In genomic region chr16:78392585-78393195, GRCh38 we compare ENCODE assay signal across 25 cellular contexts.
DNase-seq lines count a peak whose midpoint lies in the region; ATAC-seq and TF ChIP-seq lines count a peak whose summit lies in the region.
"Had no signal": no experiment of that assay in that cellular context is flagged by ENCODE, and none has a peak within 500 bp of the region (broad histone marks: within the 10 kb centered on the region; RNA-seq: fewer than 3 reads in every experiment).

No MANE protein-coding gene starts in this region.

- WGBS in heart right ventricle, 2 donors: 72 to 85% methylated on average over 9 of the region's 9 CpGs
- 62% methylated on average over 3 to 4 of the region's 9 CpGs for WGBS in gastroesophageal sphincter (ENCODE audit: low coverage in 1 of 2), 2 donors
- 61 to 71% methylated on average over 9 of the region's 9 CpGs for WGBS in tibial nerve, 2 donors

- intact Hi-C loops in heart right ventricle (cut with DNase I): no loop called here
- intact Hi-C loops in sciatic nerve (cut with DNase I): no loop called here

- no peak for TF ChIP-seq CTCF in heart right ventricle (IDR thresholded peaks at IDR 0.05)
- TF ChIP-seq CTCF in right atrium auricular region (IDR thresholded peaks at IDR 0.05): no peak
- TF ChIP-seq CTCF in gastroesophageal sphincter (IDR thresholded peaks at IDR 0.05): no peak
- no peak for TF ChIP-seq CTCF in tibial nerve (IDR thresholded peaks at IDR 0.05)

- H3K27ac Mint-ChIP-seq in effector memory CD8-positive, alpha-beta T cell: no peak overlapping the region
- H3K27ac Mint-ChIP-seq: CD8-positive, alpha-beta memory T cell had no signal

- peaks cover 0 to 12% (median 0%) of the 10 kb centered on the region in 11 donors for H3K9me3 ChIP-seq in heart right ventricle
- no peaks in the 10 kb centered on the region for H3K9me3 ChIP-seq in right atrium auricular region
- H3K9me3 ChIP-seq in gastroesophageal sphincter: no peaks in the 10 kb centered on the region
- peaks cover 0 to 11% (median 0%) of the 10 kb centered on the region in 4 donors for H3K9me3 ChIP-seq in tibial nerve
- H3K9me3 ChIP-seq: SJCRH30 had no signal

- H3K4me1 ChIP-seq in heart right ventricle: peaks cover 0 to 32% (median 12%) of the 10 kb centered on the region in 9 donors
- H3K4me1 ChIP-seq in right atrium auricular region: peaks cover 0 to 19% of the 10 kb centered on the region in 2 donors
- peaks cover 0 to 30% (median 3%) of the 10 kb centered on the region in 3 donors for H3K4me1 ChIP-seq in gastroesophageal sphincter
- peaks cover 0 to 14% (median 0%) of the 10 kb centered on the region in 4 donors for H3K4me1 ChIP-seq in tibial nerve
- H3K4me1 ChIP-seq: SJCRH30 had no signal

- no peak for TF ChIP-seq POLR2A in gastroesophageal sphincter (IDR thresholded peaks at IDR 0.05)
- no peak for TF ChIP-seq POLR2A in tibial nerve (IDR thresholded peaks at IDR 0.05)

- no peaks in the 10 kb centered on the region for H3K9me3 Mint-ChIP-seq in effector memory CD8-positive, alpha-beta T cell

- H3K27me3 Mint-ChIP-seq in effector memory CD8-positive, alpha-beta T cell: no peaks in the 10 kb centered on the region
- H3K27me3 Mint-ChIP-seq: CD8-positive, alpha-beta memory T cell had no signal

- ATAC-seq in heart right ventricle (peak in 5 of 8 donors; percentile 12 to 61 (median 34)), gastroesophageal sphincter (peak; percentile 66), sciatic nerve (peak; percentile 77), HG03432 (IDR thresholded peaks at IDR 0.05; ENCODE audit: unreplicated experiment) (no peak)
- ATAC-seq in effector memory CD8-positive, alpha-beta T cell (replicated peaks): no peak

- H3K4me1 Mint-ChIP-seq in effector memory CD8-positive, alpha-beta T cell (ENCODE audit: low read depth in 2 of 2): no peaks in the 10 kb centered on the region
- H3K4me1 Mint-ChIP-seq: CD8-positive, alpha-beta memory T cell had no signal

- H3K27me3 ChIP-seq in heart right ventricle (no peaks in the 10 kb centered on the region), right atrium auricular region (no peaks in the 10 kb centered on the region), gastroesophageal sphincter (no peaks in the 10 kb centered on the region), tibial nerve (no peaks in the 10 kb centered on the region)
- H3K27me3 ChIP-seq: SJCRH30 had no signal

- H3K27ac ChIP-seq in heart right ventricle (peak overlapping the region in 1 of 10 donors; percentile 33), right atrium auricular region (peak overlapping the region in 1 of 2 donors; percentile 13), gastroesophageal sphincter (no peak overlapping the region), tibial nerve (peak overlapping the region in 3 of 4 donors; percentile 9 to 21 (median 20))
- H3K27ac ChIP-seq: C4-2B, HL-60, SJCRH30 had no signal

- H3K36me3 ChIP-seq in heart right ventricle: no peaks in the 10 kb centered on the region
- no peaks in the 10 kb centered on the region for H3K36me3 ChIP-seq in right atrium auricular region
- H3K36me3 ChIP-seq in gastroesophageal sphincter: no peaks in the 10 kb centered on the region
- H3K36me3 ChIP-seq in tibial nerve: peaks cover 0 to 19% (median 0%) of the 10 kb centered on the region in 3 donors
- H3K36me3 ChIP-seq: SJCRH30 had no signal

- H3K4me3 Mint-ChIP-seq in effector memory CD8-positive, alpha-beta T cell: no peak overlapping the region
- H3K4me3 Mint-ChIP-seq: CD8-positive, alpha-beta memory T cell had no signal

- TF ChIP-seq EP300 in gastroesophageal sphincter (IDR thresholded peaks at IDR 0.05): no peak
- TF ChIP-seq EP300 in tibial nerve (IDR thresholded peaks at IDR 0.05): peak in 1 of 2 donors; percentile 45

- no peak for DNase-seq in heart right ventricle
- DNase-seq in right atrium auricular region (ENCODE audit: low spot score): no peak
- DNase-seq in sciatic nerve (ENCODE audit: low spot score): no peak
- DNase-seq in tibial nerve (ENCODE audit: low spot score in 2 of 2): no peak
- no peak for DNase-seq in effector memory CD8-positive, alpha-beta T cell
- no peak for DNase-seq in foreskin melanocyte
- DNase-seq: AML-193; Calu3; CD8-positive, alpha-beta memory T cell; DMS53; GF-D8; H7; KG1; NCI-H1105; NCI-H146; NCI-H2029; NCI-H2227 treated with DMSO at 0.1 percent for 48 hours; NCI-H510A; NCI-H748 treated with DMSO at 0.1 percent for 48 hours; NK-92 treated with Interleukin-12 subunit alpha and Interleukin-12 subunit beta, amount 100 ng/mL, for 24 hours; SJCRH30 had no signal

- no peak overlapping the region for H3K4me3 ChIP-seq in heart right ventricle
- H3K4me3 ChIP-seq in right atrium auricular region: no peak overlapping the region
- H3K4me3 ChIP-seq in gastroesophageal sphincter: no peak overlapping the region
- H3K4me3 ChIP-seq in tibial nerve: no peak overlapping the region
- H3K4me3 ChIP-seq: SJCRH30 had no signal

- no peaks in the 10 kb centered on the region for H3K36me3 Mint-ChIP-seq in effector memory CD8-positive, alpha-beta T cell (ENCODE audit: insufficient read depth)

Comparison
In these comparisons a context has a peak if more than half of its experiments do, and no peak if none do; other contexts are left out.
1. ATAC-seq: peak in heart right ventricle (5 of 8), gastroesophageal sphincter (single experiment) and sciatic nerve (single experiment); none in HG03432 (single experiment) and effector memory CD8-positive, alpha-beta T cell (single experiment).
2. H3K27ac ChIP-seq: peak in tibial nerve (3 of 4); none in gastroesophageal sphincter (0 of 4).